In genomic region chr1:41572224-41572623, GRCh38 we compare ENCODE assay signal across 14 cellular contexts.
A peak's percentile ranks its signal among the peaks of the same experiment; 100 is the strongest.
DNase-seq lines count a peak whose midpoint lies in the region; ATAC-seq and TF ChIP-seq lines count a peak whose summit lies in the region.
"Had no signal": no experiment of that assay in that cellular context is flagged by ENCODE, and none has a peak within 500 bp of the region (broad histone marks: within the 10 kb centered on the region; RNA-seq: fewer than 3 reads in every experiment).

No MANE protein-coding gene starts in this region.

- ATAC-seq in right cardiac atrium: no peak
- no peak for ATAC-seq in central memory CD8-positive, alpha-beta T cell (replicated peaks; ENCODE audit: extremely low read depth, poor library complexity, severe bottlenecking)
- no peak for ATAC-seq in HG02678 (IDR thresholded peaks at IDR 0.05; ENCODE audit: unreplicated experiment)
- ATAC-seq: A549 had no signal

- H3K27ac Mint-ChIP-seq in central memory CD8-positive, alpha-beta T cell (ENCODE audit: low read depth): peak overlapping the region; percentile 81
- H3K27ac Mint-ChIP-seq: H9 had no signal

- DNase-seq in right atrium auricular region (ENCODE audit: low spot score): peak; percentile 16
- no peak for DNase-seq in right cardiac atrium
- no peak for DNase-seq in central memory CD8-positive, alpha-beta T cell (ENCODE audit: low spot score in 2 of 2)
- DNase-seq in posterior vena cava (ENCODE audit: low spot score): peak; percentile 34
- DNase-seq in GM20000 (ENCODE audit: low spot score): no peak
- DNase-seq: BE2C; CD4-positive, alpha-beta memory T cell; DMS79; GOT3; H9 had no signal

- no peaks in the 10 kb centered on the region for H3K9me3 Mint-ChIP-seq in central memory CD8-positive, alpha-beta T cell
- H3K9me3 Mint-ChIP-seq: CD4-positive, alpha-beta memory T cell; H9 had no signal

- no peak overlapping the region for H3K4me3 ChIP-seq in right atrium auricular region
- no peak overlapping the region for H3K4me3 ChIP-seq in right cardiac atrium (ENCODE audit: low read length)
- H3K4me3 ChIP-seq: A549 had no signal

- WGBS in right cardiac atrium: 90% methylated on average over 5 of the region's 5 CpGs

- H3K27me3 ChIP-seq in right atrium auricular region: no peaks in the 10 kb centered on the region
- no peaks in the 10 kb centered on the region for H3K27me3 ChIP-seq in right cardiac atrium (ENCODE audit: control insufficient read depth, insufficient read depth)
- H3K27me3 ChIP-seq: BE2C had no signal

- peaks cover 1% of the 10 kb centered on the region for H3K36me3 Mint-ChIP-seq in central memory CD8-positive, alpha-beta T cell (ENCODE audit: insufficient read depth)

- TF ChIP-seq CTCF in right atrium auricular region (IDR thresholded peaks at IDR 0.05): no peak
- TF ChIP-seq CTCF in GM20000 (IDR thresholded peaks at IDR 0.05; ENCODE audit: extremely low read depth, missing control alignments): no peak

- intact Hi-C loops in right cardiac atrium (cut with DNase I): loop anchor here in 3 of 4 donors (10.0 kb wide), 2 partner anchors 223 to 603 kb away; no protein-coding TSS in a partner anchor
- intact Hi-C loops in posterior vena cava (cut with DNase I): loop anchor here in 1 of 2 donors (5.0 kb wide), 1 partner anchor 600 kb away; no protein-coding TSS in a partner anchor

- H3K27me3 Mint-ChIP-seq in central memory CD8-positive, alpha-beta T cell: no peaks in the 10 kb centered on the region
- H3K27me3 Mint-ChIP-seq: CD4-positive, alpha-beta memory T cell had no signal

- H3K27ac ChIP-seq in right atrium auricular region: no peak overlapping the region
- no peak overlapping the region for H3K27ac ChIP-seq in right cardiac atrium (ENCODE audit: low read length)
- H3K27ac ChIP-seq: A549, C4-2B, HL-60 had no signal

- H3K9me3 ChIP-seq in right atrium auricular region: no peaks in the 10 kb centered on the region
- H3K9me3 ChIP-seq in right cardiac atrium (ENCODE audit: control insufficient read depth, low read length): no peaks in the 10 kb centered on the region
- H3K9me3 ChIP-seq: A549, BE2C had no signal

- H3K4me3 Mint-ChIP-seq in central memory CD8-positive, alpha-beta T cell: no peak overlapping the region
- H3K4me3 Mint-ChIP-seq: CD4-positive, alpha-beta memory T cell; H9 had no signal

- peaks cover 7% of the 10 kb centered on the region for H3K4me1 Mint-ChIP-seq in central memory CD8-positive, alpha-beta T cell

- peaks cover 0 to 9% of the 10 kb centered on the region in 2 donors for H3K4me1 ChIP-seq in right atrium auricular region
- H3K4me1 ChIP-seq in right cardiac atrium (ENCODE audit: control insufficient read depth, insufficient read depth, low read length): no peaks in the 10 kb centered on the region
- H3K4me1 ChIP-seq: A549, BE2C had no signal

- no peaks in the 10 kb centered on the region for H3K36me3 ChIP-seq in right atrium auricular region
- H3K36me3 ChIP-seq: BE2C had no signal

Comparison
In these comparisons a context has a peak if more than half of its experiments do, and no peak if none do; other contexts are left out.
1. DNase-seq: peak in right atrium auricular region (single experiment) and posterior vena cava (single experiment); none in right cardiac atrium (0 of 3), central memory CD8-positive, alpha-beta T cell (0 of 2) and GM20000 (single experiment).